9 cellular contexts compared by ENCODE assay signal in genomic region chr1:109396513-109396839, GRCh38. TPM values are rescaled to one million over a fixed set of nuclear protein-coding genes. Genes with fewer than 3 reads are reported as not detected.
DNase-seq lines count a peak whose midpoint lies in the region; ATAC-seq and TF ChIP-seq lines count a peak whose summit lies in the region.
"Had no signal": no experiment of that assay in that cellular context is flagged by ENCODE, and none has a peak within 500 bp of the region (broad histone marks: within the 10 kb centered on the region; RNA-seq: fewer than 3 reads in every experiment).

No MANE protein-coding gene starts in this region.

- POLR2A ChIA-PET in CD8-positive, alpha-beta T cell (lab: Charles Lee) = no interaction called here

- H3K4me3 Mint-ChIP-seq in CD8-positive, alpha-beta T cell = peak overlapping the region; percentile 82

- H3K36me3 ChIP-seq in CD8-positive, alpha-beta T cell (ENCODE audit: insufficient read depth, low read length) = no peaks in the 10 kb centered on the region
- H3K36me3 ChIP-seq in Peyer's patch = peaks cover 0 to 8% (median 0%) of the 10 kb centered on the region in 3 donors
- no peaks in the 10 kb centered on the region for H3K36me3 ChIP-seq in parathyroid adenoma (ENCODE audit: control insufficient read depth, insufficient read depth, low read length)

- H3K4me1 Mint-ChIP-seq in CD8-positive, alpha-beta T cell (ENCODE audit: low read depth) = peaks cover 15% of the 10 kb centered on the region

- TF ChIP-seq CTCF in CD8-positive, alpha-beta T cell (IDR thresholded peaks at IDR 0.05) = no peak
- TF ChIP-seq CTCF in Peyer's patch (IDR thresholded peaks at IDR 0.05) (no peak), epithelial cell of proximal tubule (conservative IDR thresholded peaks at IDR 0.05; ENCODE audit: low read depth, low read length) (no peak), parathyroid adenoma (IDR thresholded peaks at IDR 0.05) (no peak)

- no peak for DNase-seq in CD8-positive, alpha-beta T cell
- DNase-seq in Peyer's patch (no peak), epithelial cell of proximal tubule (ENCODE audit: low read depth) (no peak), activated gamma-delta T cell treated with Interleukin-2 at 50 U/mL for 16 hours (no peak), NCI-H146 (lab: John Stamatoyannopoulos, UW) (no peak), DMS79 (lab: John Stamatoyannopoulos, UW) (no peak)

- CTCF ChIA-PET in CD8-positive, alpha-beta T cell (lab: Charles Lee) = interaction anchor here (1.2 to 8.6 kb wide), 4 partner anchors 113 to 137 kb away, joined by 3 to 109 read pairs (median 46); partner anchors contain the start of gene PSRC1

- no peak overlapping the region for H3K27ac Mint-ChIP-seq in CD8-positive, alpha-beta T cell

- intact Hi-C loops in CD8-positive, alpha-beta T cell (cut with DNase I, micrococcal nuclease) = no loop called here

- no peak for TF ChIP-seq POLR2A in Peyer's patch (IDR thresholded peaks at IDR 0.05)

- H3K79me2 ChIP-seq in parathyroid adenoma = no peaks in the 10 kb centered on the region

- H3K9me3 Mint-ChIP-seq in CD8-positive, alpha-beta T cell = no peaks in the 10 kb centered on the region

- H3K4me3 ChIP-seq in CD8-positive, alpha-beta T cell (ENCODE audit: low read depth, low read length) = no peak overlapping the region
- H3K4me3 ChIP-seq in Peyer's patch (peak overlapping the region in 3 of 4 donors; percentile 29 to 93 (median 78)), epithelial cell of proximal tubule (ENCODE audit: low read depth, low read length) (peak overlapping the region; percentile 64), parathyroid adenoma (ENCODE audit: low read depth, low read length) (peak overlapping the region; percentile 66)

- H3K36me3 Mint-ChIP-seq in CD8-positive, alpha-beta T cell = peaks cover 3% of the 10 kb centered on the region

- peaks cover 9% of the 10 kb centered on the region for H3K4me1 ChIP-seq in CD8-positive, alpha-beta T cell (ENCODE audit: insufficient read depth, low read length)
- H3K4me1 ChIP-seq in Peyer's patch (peaks cover 0 to 52% (median 14%) of the 10 kb centered on the region in 4 donors), parathyroid adenoma (peaks cover 5% of the 10 kb centered on the region)

- peaks cover 39% of the 10 kb centered on the region for H3K27me3 Mint-ChIP-seq in CD8-positive, alpha-beta T cell (ENCODE audit: low read depth)

- no peak overlapping the region for H2AFZ ChIP-seq in parathyroid adenoma

- peaks cover 10% of the 10 kb centered on the region for H3K27me3 ChIP-seq in CD8-positive, alpha-beta T cell (ENCODE audit: insufficient read depth, low read length)
- H3K27me3 ChIP-seq in Peyer's patch (no peaks in the 10 kb centered on the region), parathyroid adenoma (ENCODE audit: control insufficient read depth, insufficient read depth, low read length) (no peaks in the 10 kb centered on the region)

- H3K27ac ChIP-seq in CD8-positive, alpha-beta T cell (ENCODE audit: low read depth, low read length) = no peak overlapping the region
- H3K27ac ChIP-seq in Peyer's patch (peak overlapping the region in 3 of 4 donors; percentile 61 to 92 (median 88)), parathyroid adenoma (no peak overlapping the region)
- H3K27ac ChIP-seq: HL-60 had no signal

- peak overlapping the region; percentile 80 for H3K4me2 ChIP-seq in parathyroid adenoma (ENCODE audit: low read length)

- H3K9ac ChIP-seq in parathyroid adenoma = no peak overlapping the region

- ATAC-seq in CD8-positive, alpha-beta T cell = no peak
- ATAC-seq in GM21526 (IDR thresholded peaks at IDR 0.05; ENCODE audit: low FRiP score, unreplicated experiment) = no peak

- H3K9me3 ChIP-seq in CD8-positive, alpha-beta T cell (ENCODE audit: low read length) = no peaks in the 10 kb centered on the region
- no peaks in the 10 kb centered on the region for H3K9me3 ChIP-seq in Peyer's patch
- no peaks in the 10 kb centered on the region for H3K9me3 ChIP-seq in parathyroid adenoma (ENCODE audit: control insufficient read depth, low read length)

RNA-seq across cellular contexts. Expression of gene SORT1, which starts 1.2 kb away (rescaled TPM):
- under 1 TPM; 0.61 to 0.73 TPM for total RNA-seq in CD8-positive, alpha-beta T cell
- 100 to 1,000 TPM in 2 of 4 donors, 10 to 100 TPM in 2; 24.8 to 124 (median 96.0) TPM for total RNA-seq in Peyer's patch
- 38.3 and 41.9 TPM in 2 replicates for total RNA-seq in epithelial cell of proximal tubule

RNA-seq across cellular contexts. Expression of gene PSMA5, which starts 29.8 kb away (rescaled TPM):
- 10 to 100 TPM; 30.9 to 32.6 TPM for total RNA-seq in CD8-positive, alpha-beta T cell
- total RNA-seq in Peyer's patch (10 to 100 TPM; 29.7 to 69.3 (median 50.4) TPM), epithelial cell of proximal tubule (67.5 and 79.9 TPM in 2 replicates)

Comparison
In these comparisons a context has a peak if more than half of its experiments do, and no peak if none do; other contexts are left out.
1. H3K27ac ChIP-seq: peak in Peyer's patch (3 of 4); none in CD8-positive, alpha-beta T cell (single experiment) and parathyroid adenoma (single experiment).
2. RNA of gene SORT1, which starts 1.2 kb away (total RNA-seq): 24.8 to 124 TPM in Peyer's patch and 38.3 to 41.9 TPM in epithelial cell of proximal tubule; 0.61 to 0.73 TPM in CD8-positive, alpha-beta T cell; every median in the first group is over 10 times any median in the second.